Comparison of ENCODE assay signal across 23 cellular contexts in genomic region chr11:43709689-43710088, GRCh38. TPM values are rescaled to one million over a fixed set of nuclear protein-coding genes. Genes with fewer than 3 reads are reported as not detected.
DNase-seq lines count a peak whose midpoint lies in the region; ATAC-seq, FAIRE-seq and TF ChIP-seq lines count a peak whose summit lies in the region.
"Had no signal": no experiment of that assay in that cellular context is flagged by ENCODE, and none has a peak within 500 bp of the region (broad histone marks: within the 10 kb centered on the region; RNA-seq: fewer than 3 reads in every experiment).

No MANE protein-coding gene starts in this region.

- H3K27me3 Mint-ChIP-seq in MCF 10A (ENCODE audit: insufficient read depth, unreplicated experiment) (no peaks in the 10 kb centered on the region), H9 (ENCODE audit: low read depth) (no peaks in the 10 kb centered on the region)
- H3K27me3 Mint-ChIP-seq: CD4-positive, alpha-beta T cell; CD8-positive, alpha-beta memory T cell had no signal

- no peak overlapping the region for H3K56ac ChIP-seq in H9 (ENCODE audit: insufficient read length, low read depth, low read length)

- H3K79me2 ChIP-seq in H9 (ENCODE audit: insufficient read depth, low read length) (peaks cover 8% of the 10 kb centered on the region; the same call in 1 of the 2 replicates), K562 (ENCODE audit: control insufficient read depth, insufficient read depth, low read length) (no peaks in the 10 kb centered on the region; the same call in 2 of the 3 replicates)

- H4K20me1 ChIP-seq in H9 (ENCODE audit: control insufficient read depth, insufficient read depth, insufficient read length) (no peaks in the 10 kb centered on the region), K562 (replicated peaks; ENCODE audit: control insufficient read depth, insufficient read depth, low read length) (no peaks in the 10 kb centered on the region)

- H3K79me1 ChIP-seq in H9 (ENCODE audit: insufficient read depth, low read depth, low read length, poor library complexity, severe bottlenecking): peaks cover 9% of the 10 kb centered on the region

- in situ Hi-C loops in K562 (cut with MboI): no loop called here

- peaks cover 1% of the 10 kb centered on the region for H3K9me3 Mint-ChIP-seq in MCF 10A (ENCODE audit: unreplicated experiment)
- peaks cover 2% of the 10 kb centered on the region in 2 experiments; a peak in 1 of 5 replicates for H3K9me3 Mint-ChIP-seq in H9

- FAIRE-seq in K562 (lab: Jason Lieb, UNC): no peak
- FAIRE-seq: D721Med, GM12878, GM18507 had no signal

- H2BK15ac ChIP-seq in H9 (ENCODE audit: low read depth, low read length): no peak overlapping the region

- no peak overlapping the region for H2BK120ac ChIP-seq in H9 (ENCODE audit: low read depth, low read length, poor library complexity, severe bottlenecking)

- TF ChIP-seq RAD21 in K562 (CRISPR knock-in tag; conservative IDR thresholded peaks at IDR 0.05 in 1 of 2, IDR thresholded peaks at IDR 0.05 in 1 of 2): no peak

- ATAC-seq in K562 (no peak), psoas muscle (peak in 3 of 4 donors; percentile 43 to 81 (median 55))
- ATAC-seq: GM12878, GM23338 had no signal

- H3K14ac ChIP-seq in H9 (ENCODE audit: insufficient read depth, low read length): no peak overlapping the region

- H3K36me3 ChIP-seq in breast epithelium (no peaks in the 10 kb centered on the region), K562 (ENCODE audit: control insufficient read depth, insufficient read depth, low read length) (no peaks in the 10 kb centered on the region), psoas muscle (ENCODE audit: insufficient read depth in 1 of 2, low read depth in 1 of 2) (no peaks in the 10 kb centered on the region)
- H3K36me3 ChIP-seq: BE2C had no signal

- peak overlapping the region; percentile 75 for H3K27ac Mint-ChIP-seq in MCF 10A (ENCODE audit: low read depth, unreplicated experiment)
- H3K27ac Mint-ChIP-seq in H9: peak overlapping the region in 2 of 3 experiments; percentile 19 to 38; a peak in 2 of 7 replicates
- H3K27ac Mint-ChIP-seq: CD4-positive, alpha-beta T cell; CD8-positive, alpha-beta memory T cell; GM23338 had no signal

- no peak overlapping the region for H3K4me2 ChIP-seq in H9 (ENCODE audit: insufficient read depth, insufficient read length, low read length)
- H3K4me2 ChIP-seq in K562 (ENCODE audit: insufficient read depth, low read length): no peak overlapping the region
- H3K4me2 ChIP-seq: BLaER1 treated with 17β-estradiol and CSF1 and Interleukin-3, amounts not matched to agents 10 nM and 100 nM; GM23338 had no signal

- no peak overlapping the region for H3K4me3 ChIP-seq in breast epithelium
- H3K4me3 ChIP-seq in K562: no peak overlapping the region
- H3K4me3 ChIP-seq in psoas muscle: no peak overlapping the region
- H3K4me3 ChIP-seq: BLaER1 treated with 17β-estradiol and CSF1 and Interleukin-3, amounts not matched to agents 10 nM and 100 nM; GM12878; GM23338 had no signal

- no peaks in the 10 kb centered on the region for H3K9me1 ChIP-seq in K562 (ENCODE audit: control insufficient read depth, insufficient read depth, low read length)

- H3K23ac ChIP-seq in H9 (ENCODE audit: insufficient read length, low read depth, low read length): no peak overlapping the region

- no peaks in the 10 kb centered on the region for H3K9me3 ChIP-seq in breast epithelium
- H3K9me3 ChIP-seq in H9 (ENCODE audit: control insufficient read depth, low read depth, low read length): no peaks in the 10 kb centered on the region
- H3K9me3 ChIP-seq in K562 (replicated peaks; ENCODE audit: control insufficient read depth, insufficient read depth, low read depth, low read length): no peaks in the 10 kb centered on the region
- no peaks in the 10 kb centered on the region for H3K9me3 ChIP-seq in psoas muscle
- H3K9me3 ChIP-seq: BE2C had no signal

- CTCF ChIA-PET in MCF 10A (lab: Yijun Ruan, JAX) (interaction anchor here (0.6 kb wide), 1 partner anchor 751 kb away, joined by 3 read pairs; no protein-coding TSS in a partner anchor), K562 (lab: Yijun Ruan, JAX; ENCODE audit: low intra/inter-chr PET ratio) (interaction anchor here (1.9 to 2.1 kb wide), 2 partner anchors 124 to 133 kb away, joined by 5 to 6 read pairs; no protein-coding TSS in a partner anchor)

- H4K5ac ChIP-seq in H9 (ENCODE audit: insufficient read length, low read depth, low read length): no peak overlapping the region

- no peak overlapping the region for H2AFZ ChIP-seq in H9 (ENCODE audit: low read length)
- no peak overlapping the region for H2AFZ ChIP-seq in K562 (ENCODE audit: low read depth, low read length)
- H2AFZ ChIP-seq: GM23338 had no signal

- H3K4me1 Mint-ChIP-seq in MCF 10A (ENCODE audit: insufficient read depth, unreplicated experiment) (no peaks in the 10 kb centered on the region), H9 (peaks cover 4% of the 10 kb centered on the region in 2 experiments; a peak in 1 of 4 replicates)
- H3K4me1 Mint-ChIP-seq: CD14-positive monocyte had no signal

- no peak for TF ChIP-seq EP300 in K562 (IDR thresholded peaks at IDR 0.05; ENCODE audit: low read length)

- no peak overlapping the region for H3T11ph ChIP-seq in H9 (ENCODE audit: low read length)

- H3K18ac ChIP-seq in H9 (ENCODE audit: insufficient read length, low read depth, low read length): no peak overlapping the region

- no peak overlapping the region for H3K27ac ChIP-seq in breast epithelium
- H3K27ac ChIP-seq in H9 (ENCODE audit: insufficient read length, low read depth, low read length): no peak overlapping the region
- H3K27ac ChIP-seq in K562 (ENCODE audit: extremely low read depth, low read depth, low read length): no peak overlapping the region
- no peak overlapping the region for H3K27ac ChIP-seq in psoas muscle
- H3K27ac ChIP-seq: 22Rv1; BLaER1 treated with 17β-estradiol and CSF1 and Interleukin-3, amounts not matched to agents 10 nM and 100 nM had no signal

- H4K8ac ChIP-seq in H9 (replicated peaks; ENCODE audit: insufficient read length, low read depth, low read length): no peak overlapping the region

- H3K36me3 Mint-ChIP-seq in MCF 10A (ENCODE audit: insufficient read depth, unreplicated experiment) (peaks cover 5% of the 10 kb centered on the region), H9 (ENCODE audit: insufficient read depth in 1 of 3, low read depth in 3 of 3) (peaks cover 0 to 17% (median 8%) of the 10 kb centered on the region in 3 experiments; a peak in 6 of 7 replicates)

- no peaks in the 10 kb centered on the region for H3K27me3 ChIP-seq in breast epithelium
- no peaks in the 10 kb centered on the region for H3K27me3 ChIP-seq in H9 (ENCODE audit: insufficient read depth, low read length)
- H3K27me3 ChIP-seq in K562 (ENCODE audit: control insufficient read depth in 2 of 2, insufficient read depth in 2 of 2, low read length in 2 of 2): no peaks in the 10 kb centered on the region
- H3K27me3 ChIP-seq in psoas muscle (ENCODE audit: insufficient read depth in 3 of 3, low read length in 2 of 3): no peaks in the 10 kb centered on the region
- H3K27me3 ChIP-seq: BE2C; BLaER1 treated with 17β-estradiol and CSF1 and Interleukin-3, amounts not matched to agents 10 nM and 100 nM had no signal

- H3K9ac ChIP-seq in H9 (ENCODE audit: extremely low read depth, insufficient read length, low read length): no peak overlapping the region
- H3K9ac ChIP-seq in K562 (ENCODE audit: insufficient read depth in 1 of 2, low read depth in 2 of 2, low read length in 2 of 2): no peak overlapping the region
- H3K9ac ChIP-seq: BLaER1 treated with 17β-estradiol and CSF1 and Interleukin-3, amounts not matched to agents 10 nM and 100 nM had no signal

- no CpG with 5 or more reads among the region's 1 CpG for WGBS in H9 (ENCODE audit: extremely low coverage, insufficient read length, low lambda C conversion rate)
- WGBS in K562 (ENCODE audit: insufficient coverage, low coverage, missing lambda C conversion rate): 36% methylated on average over 1 of the region's 1 CpG
- 33 to 47% (median 45%) methylated on average over 1 of the region's 1 CpG for WGBS in psoas muscle, 3 donors

- intact Hi-C loops in MCF 10A (cut with micrococcal nuclease) (loop anchor here (5.0 kb wide), 1 partner anchor 207 kb away; no protein-coding TSS in a partner anchor), breast epithelium (cut with DNase I; ENCODE audit: low total_unique reads) (no loop called here), K562 (cut with micrococcal nuclease) (loop anchor here (2.0 to 5.0 kb wide), 2 partner anchors 61 to 122 kb away; no protein-coding TSS in a partner anchor), psoas muscle (cut with DNase I) (loop anchor here (10.0 kb wide), 2 partner anchors 135 to 155 kb away; no protein-coding TSS in a partner anchor)

- DNase-seq in MCF 10A (ENCODE audit: unreplicated experiment) (no peak), breast epithelium (ENCODE audit: low spot score in 2 of 2) (no peak), H9 (no peak), K562 (ENCODE audit: extremely low read depth in 1 of 4, low spot score in 3 of 4) (no peak), psoas muscle (no peak)
- DNase-seq in activated naive CD4-positive, alpha-beta T cell treated with Interleukin-2 at 50 U/mL for 16 hours: no peak
- no peak for DNase-seq in activated CD4-positive, alpha-beta T cell treated with anti-CD3 and anti-CD28 coated beads, Interleukin-2, amount 50 U/mL, for 48 hours
- DNase-seq in NK-92 treated with Interleukin-12 subunit alpha and Interleukin-12 subunit beta, amount 100 ng/mL, for 24 hours (lab: John Stamatoyannopoulos, UW): no peak
- DNase-seq: BE2C; CD4-positive, alpha-beta T cell; CD8-positive, alpha-beta memory T cell; DMS 273 treated with DMSO at 0.1 percent for 48 hours; DMS79; EL; GDM1; HCEC 1CT had no signal

- H2AK5ac ChIP-seq in H9 (ENCODE audit: insufficient read length, low read length): no peak overlapping the region

- H3K4me3 Mint-ChIP-seq in MCF 10A (ENCODE audit: unreplicated experiment) (no peak overlapping the region), H9 (no peak overlapping the region)
- H3K4me3 Mint-ChIP-seq: CD14-positive monocyte; CD4-positive, alpha-beta T cell; CD8-positive, alpha-beta memory T cell; GM23338 had no signal

- TF ChIP-seq POLR2A in breast epithelium (IDR thresholded peaks at IDR 0.05) (no peak), K562 (conservative IDR thresholded peaks at IDR 0.05) (no peak)

- no peak overlapping the region for H2BK12ac ChIP-seq in H9 (ENCODE audit: insufficient read length, low read depth, low read length)

- TF ChIP-seq CTCF in MCF 10A (IDR thresholded peaks at IDR 0.05; ENCODE audit: unreplicated experiment) (no peak), breast epithelium (IDR thresholded peaks at IDR 0.05) (no peak), H9 (conservative IDR thresholded peaks at IDR 0.05) (no peak), K562 (IDR thresholded peaks at IDR 0.05 in 2 of 3, conservative IDR thresholded peaks at IDR 0.05 in 1 of 3; ENCODE audit: insufficient read depth in 2 of 3, low read depth in 1 of 3, low read length in 3 of 3) (no peak), psoas muscle (IDR thresholded peaks at IDR 0.05) (no peak)

- no peak overlapping the region for H4K91ac ChIP-seq in H9 (ENCODE audit: insufficient read length, low read depth, low read length)

- H2BK5ac ChIP-seq in H9 (ENCODE audit: insufficient read length, low read length): no peak overlapping the region

- no peaks in the 10 kb centered on the region for H3K4me1 ChIP-seq in breast epithelium
- H3K4me1 ChIP-seq in H9 (ENCODE audit: insufficient read depth, low read length): no peaks in the 10 kb centered on the region
- H3K4me1 ChIP-seq in K562 (replicated peaks in 1 of 2; ENCODE audit: control insufficient read depth in 2 of 2, insufficient read depth in 2 of 2, low read length in 2 of 2): no peaks in the 10 kb centered on the region
- H3K4me1 ChIP-seq in psoas muscle: no peaks in the 10 kb centered on the region
- H3K4me1 ChIP-seq: BE2C; BLaER1 treated with 17β-estradiol and CSF1 and Interleukin-3, amounts not matched to agents 10 nM and 100 nM had no signal

- no peak overlapping the region for H2BK20ac ChIP-seq in H9 (ENCODE audit: low read depth, low read length, poor library complexity, severe bottlenecking)

- POLR2A ChIA-PET in MCF 10A (lab: Yijun Ruan, JAX) (no interaction called here), K562 (lab: Yijun Ruan, JAX) (no interaction called here)

- H3K23me2 ChIP-seq in H9 (ENCODE audit: insufficient read length, low read depth, low read length, poor library complexity, severe bottlenecking): no peaks in the 10 kb centered on the region

- no TSS peak for BruUV-seq in MCF 10A (replicated peaks; lab: Mats Ljungman, UMichigan)
- no TSS peak for BruUV-seq in K562 (replicated peaks; lab: Mats Ljungman, UMichigan)

- no peak overlapping the region for H3K4ac ChIP-seq in H9 (ENCODE audit: low read depth, low read length)

RNA-seq across cellular contexts. Expression of gene HSD17B12, which starts 29.2 kb away (rescaled TPM):
- 110 and 117 TPM in 2 replicates for total RNA-seq in MCF 10A (2022)
- total RNA-seq in breast epithelium: 10 to 100 TPM; 36.1 to 48.9 (median 47.2) TPM
- total RNA-seq in H9 (2021): 107 and 111 TPM in 2 replicates
- total RNA-seq in K562 (2011; cell fraction: chromatin; rRNA removed; ENCODE audit: low replicate concordance): 25.0 and 43.2 TPM in 2 replicates
- total RNA-seq in K562 (2011; cell fraction: nucleolus; rRNA removed): 34.5 and 36.0 TPM in 2 replicates
- 37.9 and 51.6 TPM in 2 replicates for total RNA-seq in K562 (2011; cell fraction: nucleoplasm; rRNA removed)
- 16.2 and 17.3 TPM in 2 replicates for total RNA-seq in K562 (2014; rRNA removed)
- total RNA-seq in K562 (2014; rRNA removed; fragmentation: Illumina TruSeq; extraction: Trizol): 25.7 and 30.9 TPM in 2 replicates
- 23.1 and 24.5 TPM in 2 replicates for total RNA-seq in K562 (2015; rRNA removed; fragmentation: Illumina TruSeq; extraction: Trizol)
- total RNA-seq in K562 (2021): 21.3 and 23.8 TPM in 2 replicates
- 31.9 and 34.5 TPM in 2 replicates for polyA plus RNA-seq in K562 (2011; rRNA removed)
- polyA plus RNA-seq in K562 (2011; cell fraction: cytosol; rRNA removed): 16.3 and 17.6 TPM in 2 replicates
- polyA plus RNA-seq in K562 (2011; cell fraction: nucleus; rRNA removed): 13.5 and 18.5 TPM in 2 replicates
- 23.0 and 31.8 TPM in 2 replicates for polyA plus RNA-seq in K562 (2012)
- polyA plus RNA-seq in K562 (2014; fragmentation: Illumina TruSeq; extraction: Trizol): 27.3 and 30.3 TPM in 2 replicates
- 10 to 100 TPM in 1 of 2 experiments, 1 to 10 TPM in 1; 9.1 to 10.3 TPM for polyA plus RNA-seq in K562 (2014; fragmentation: Nextera tagmentation; extraction: Ambion mirVana)
- polyA plus RNA-seq in K562 (2014; rRNA removed): 19.6 and 23.3 TPM in 2 replicates
- polyA minus RNA-seq in K562 (2011; rRNA and poly(A)+ RNA removed): 21.1 and 27.6 TPM in 2 replicates
- polyA minus RNA-seq in K562 (2011; cell fraction: cytosol; rRNA and poly(A)+ RNA removed): 22.3 and 26.4 TPM in 2 replicates
- 19.8 and 24.5 TPM in 2 replicates for polyA minus RNA-seq in K562 (2011; cell fraction: nucleus; rRNA and poly(A)+ RNA removed)
- 10 to 100 TPM; 44.9 to 82.0 (median 62.5) TPM for total RNA-seq in psoas muscle
- polyA plus RNA-seq in psoas muscle: 10 to 100 TPM; 29.2 to 45.0 (median 29.5) TPM
